15 cellular contexts compared by ENCODE assay signal in the genomic region with DNA sequence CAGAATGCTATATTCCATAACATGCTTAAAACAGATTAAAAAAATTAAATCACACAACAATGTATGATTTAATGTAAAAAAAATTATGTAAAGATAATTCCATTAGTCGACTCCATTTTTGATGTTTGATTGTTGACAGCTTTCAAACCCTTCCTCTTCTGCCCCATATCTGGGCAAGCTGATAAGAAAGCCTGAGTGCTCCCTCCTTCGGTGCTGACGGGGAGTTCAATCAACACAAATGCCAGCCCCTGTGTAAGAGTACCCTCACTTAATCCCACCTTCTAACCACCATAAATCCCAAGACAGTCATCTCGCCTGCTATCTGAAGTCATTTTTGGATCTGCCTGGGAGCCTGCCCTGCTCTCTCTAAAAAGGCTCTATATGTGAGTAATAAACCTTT. TPM values are rescaled to one million over a fixed set of nuclear protein-coding genes. Genes with fewer than 3 reads are reported as not detected.
DNase-seq lines count a peak whose midpoint lies in the region; ATAC-seq, FAIRE-seq and TF ChIP-seq lines count a peak whose summit lies in the region.
"Had no signal": no experiment of that assay in that cellular context is flagged by ENCODE, and none has a peak within 500 bp of the region (broad histone marks: within the 10 kb centered on the region; RNA-seq: fewer than 3 reads in every experiment).

No MANE protein-coding gene starts in this region.

- H4K20me1 ChIP-seq in K562 (replicated peaks; ENCODE audit: control insufficient read depth, insufficient read depth, low read length), result no peaks in the 10 kb centered on the region

- H3K9me3 ChIP-seq in T-helper 17 cell (ENCODE audit: control insufficient read depth, low read length, poor library complexity, severe bottlenecking), result no peaks in the 10 kb centered on the region
- no peaks in the 10 kb centered on the region for H3K9me3 ChIP-seq in K562 (replicated peaks; ENCODE audit: control insufficient read depth, insufficient read depth, low read depth, low read length)
- no peaks in the 10 kb centered on the region for H3K9me3 ChIP-seq in ovary

- peak overlapping the region; percentile 67 for H3K27ac Mint-ChIP-seq in activated T-cell treated with anti-CD3 and anti-CD28 coated beads, Interleukin-2, amount 50 U/mL, for 72 hours
- H3K27ac Mint-ChIP-seq in T-helper 17 cell, result peak overlapping the region; percentile 19
- peak overlapping the region; percentile 56 for H3K27ac Mint-ChIP-seq in stimulated activated effector memory CD8-positive, alpha-beta T cell treated with anti-CD3 and anti-CD28 coated beads, Interleukin-12 subunit alpha, Interleukin-12 subunit beta, amount 100 ng/mL, for 72 hours

- TF ChIP-seq RAD21 in K562 (CRISPR knock-in tag; conservative IDR thresholded peaks at IDR 0.05 in 1 of 2, IDR thresholded peaks at IDR 0.05 in 1 of 2), result peak; percentile 12 to 40; a peak in 2 of 4 replicates

- H3K27me3 Mint-ChIP-seq in activated T-cell treated with anti-CD3 and anti-CD28 coated beads, Interleukin-2, amount 50 U/mL, for 72 hours (ENCODE audit: low read depth), result no peaks in the 10 kb centered on the region
- H3K27me3 Mint-ChIP-seq in T-helper 17 cell, result no peaks in the 10 kb centered on the region
- H3K27me3 Mint-ChIP-seq: CD8-positive, alpha-beta memory T cell had no signal

- H3K27me3 ChIP-seq in K562 (ENCODE audit: control insufficient read depth in 2 of 2, insufficient read depth in 2 of 2, low read length in 2 of 2) (no peaks in the 10 kb centered on the region), ovary (no peaks in the 10 kb centered on the region)

- H3K4me1 ChIP-seq in K562 (replicated peaks in 1 of 2; ENCODE audit: control insufficient read depth in 2 of 2, insufficient read depth in 2 of 2, low read length in 2 of 2) (peaks cover 0 to 3% of the 10 kb centered on the region in 2 experiments; a peak in 3 of 5 replicates), ovary (ENCODE audit: insufficient read depth) (no peaks in the 10 kb centered on the region)

- H3K4me2 ChIP-seq in K562 (ENCODE audit: insufficient read depth, low read length), result no peak overlapping the region

- TF ChIP-seq CTCF in K562 (IDR thresholded peaks at IDR 0.05 in 2 of 3, conservative IDR thresholded peaks at IDR 0.05 in 1 of 3; ENCODE audit: insufficient read depth in 2 of 3, low read depth in 1 of 3, low read length in 3 of 3) (peak; percentile 18 to 55 (median 25); a peak in 3 of 6 replicates), ovary (IDR thresholded peaks at IDR 0.05) (no peak)

- H3K4me1 Mint-ChIP-seq in activated T-cell treated with anti-CD3 and anti-CD28 coated beads, Interleukin-2, amount 50 U/mL, for 72 hours (ENCODE audit: low read depth), result no peaks in the 10 kb centered on the region
- peaks cover 3% of the 10 kb centered on the region for H3K4me1 Mint-ChIP-seq in T-helper 17 cell
- no peaks in the 10 kb centered on the region for H3K4me1 Mint-ChIP-seq in stimulated activated effector memory CD8-positive, alpha-beta T cell treated with anti-CD3 and anti-CD28 coated beads, Interleukin-12 subunit alpha, Interleukin-12 subunit beta, amount 100 ng/mL, for 72 hours
- H3K4me1 Mint-ChIP-seq: CD14-positive monocyte had no signal

- H3K36me3 ChIP-seq in K562 (ENCODE audit: control insufficient read depth, insufficient read depth, low read length) (peaks cover 14% of the 10 kb centered on the region; the same call in 2 of the 3 replicates), ovary (no peaks in the 10 kb centered on the region)

- H3K9me1 ChIP-seq in K562 (ENCODE audit: control insufficient read depth, insufficient read depth, low read length), result no peaks in the 10 kb centered on the region

- intact Hi-C loops in K562 (cut with micrococcal nuclease) (no loop called here), ovary (cut with DNase I) (no loop called here)

- CTCF ChIA-PET in K562 (lab: Yijun Ruan, JAX; ENCODE audit: low intra/inter-chr PET ratio), result no interaction called here

- 9% methylated on average over 4 of the region's 4 CpGs for WGBS in K562 (ENCODE audit: insufficient coverage, low coverage, missing lambda C conversion rate)
- 81 to 87% (median 86%) methylated on average over 4 of the region's 4 CpGs for WGBS in ovary, 3 donors

- H3K36me3 Mint-ChIP-seq in activated T-cell treated with anti-CD3 and anti-CD28 coated beads, Interleukin-2, amount 50 U/mL, for 72 hours (ENCODE audit: insufficient read depth in 2 of 2), result peaks cover 3 to 6% of the 10 kb centered on the region in 2 donors
- H3K36me3 Mint-ChIP-seq in T-helper 17 cell (ENCODE audit: low read depth), result peaks cover 2% of the 10 kb centered on the region
- H3K36me3 Mint-ChIP-seq in stimulated activated effector memory CD8-positive, alpha-beta T cell treated with anti-CD3 and anti-CD28 coated beads, Interleukin-12 subunit alpha, Interleukin-12 subunit beta, amount 100 ng/mL, for 72 hours, result peaks cover 58% of the 10 kb centered on the region

- H3K9me3 Mint-ChIP-seq in activated T-cell treated with anti-CD3 and anti-CD28 coated beads, Interleukin-2, amount 50 U/mL, for 72 hours, result no peaks in the 10 kb centered on the region
- no peaks in the 10 kb centered on the region for H3K9me3 Mint-ChIP-seq in stimulated activated effector memory CD8-positive, alpha-beta T cell treated with anti-CD3 and anti-CD28 coated beads, Interleukin-12 subunit alpha, Interleukin-12 subunit beta, amount 100 ng/mL, for 72 hours
- H3K9me3 Mint-ChIP-seq: CD14-positive monocyte; CD8-positive, alpha-beta memory T cell had no signal

- H3K27ac ChIP-seq in K562 (ENCODE audit: extremely low read depth, low read depth, low read length) (no peak overlapping the region), ovary (no peak overlapping the region)
- H3K27ac ChIP-seq: 22Rv1 had no signal

- no peak overlapping the region for H3K4me3 Mint-ChIP-seq in activated T-cell treated with anti-CD3 and anti-CD28 coated beads, Interleukin-2, amount 50 U/mL, for 72 hours
- H3K4me3 Mint-ChIP-seq in T-helper 17 cell, result no peak overlapping the region
- H3K4me3 Mint-ChIP-seq in stimulated activated effector memory CD8-positive, alpha-beta T cell treated with anti-CD3 and anti-CD28 coated beads, Interleukin-12 subunit alpha, Interleukin-12 subunit beta, amount 100 ng/mL, for 72 hours, result no peak overlapping the region
- H3K4me3 Mint-ChIP-seq: CD14-positive monocyte; CD8-positive, alpha-beta memory T cell had no signal

- no peak for ATAC-seq in activated T-cell treated with anti-CD3 and anti-CD28 coated beads, Interleukin-2, amount 50 U/mL, for 72 hours (replicated peaks in 1 of 2)
- no peak for ATAC-seq in T-helper 17 cell
- peak; percentile 75 for ATAC-seq in K562
- ATAC-seq in stimulated activated effector memory CD8-positive, alpha-beta T cell treated with anti-CD3 and anti-CD28 coated beads, Interleukin-12 subunit alpha, Interleukin-12 subunit beta, amount 100 ng/mL, for 72 hours, result no peak
- ATAC-seq: HCT116 had no signal

- POLR2A ChIA-PET in K562 (lab: Yijun Ruan, JAX), result interaction anchor here (0.7 kb wide), 1 partner anchor 11 kb away, joined by 3 read pairs; no protein-coding TSS in a partner anchor

- TF ChIP-seq POLR2A in K562 (conservative IDR thresholded peaks at IDR 0.05) (no peak), ovary (IDR thresholded peaks at IDR 0.05) (no peak)

- no peak overlapping the region for H3K4me3 ChIP-seq in K562
- H3K4me3 ChIP-seq in ovary, result no peak overlapping the region

- FAIRE-seq in K562 (lab: Jason Lieb, UNC), result peak; percentile 46
- FAIRE-seq: HTR-8/SVneo had no signal

- in situ Hi-C loops in K562 (cut with MboI), result no loop called here

- BruUV-seq in K562 (replicated peaks; lab: Mats Ljungman, UMichigan), result no TSS peak

- TF ChIP-seq EP300 in K562 (IDR thresholded peaks at IDR 0.05; ENCODE audit: low read length) (no peak), ovary (IDR thresholded peaks at IDR 0.05) (no peak)

- H3K79me2 ChIP-seq in K562 (ENCODE audit: control insufficient read depth, insufficient read depth, low read length), result no peaks in the 10 kb centered on the region

- no peak for DNase-seq in activated T-cell treated with anti-CD3 and anti-CD28 coated beads, Interleukin-2, amount 50 U/mL, for 72 hours
- DNase-seq in activated T-cell treated with anti-CD3 and anti-CD28 coated beads for 4 hours, result no peak
- no peak for DNase-seq in T-helper 17 cell
- DNase-seq in K562 (ENCODE audit: extremely low read depth in 1 of 4, low spot score in 3 of 4), result peak in 2 of 4 experiments; percentile 17 to 24
- no peak for DNase-seq in stimulated activated effector memory CD8-positive, alpha-beta T cell treated with anti-CD3 and anti-CD28 coated beads, Interleukin-12 subunit alpha, Interleukin-12 subunit beta, amount 100 ng/mL, for 72 hours (ENCODE audit: low spot score in 2 of 2)
- DNase-seq in glomerular visceral epithelial cell (ENCODE audit: extremely low spot score), result no peak
- no peak for DNase-seq in stimulated activated CD4-positive, alpha-beta T cell treated with anti-CD3 and anti-CD28 coated beads, Interleukin-4, amount 100 ng/mL, for 24 hours
- DNase-seq in ovary, result no peak
- DNase-seq: CD8-positive, alpha-beta memory T cell; DMS53; GF-D8 had no signal

- H3K9ac ChIP-seq in K562 (ENCODE audit: insufficient read depth in 1 of 2, low read depth in 2 of 2, low read length in 2 of 2), result no peak overlapping the region

- no peak overlapping the region for H2AFZ ChIP-seq in K562 (ENCODE audit: low read depth, low read length)

TF ChIP-seq in K562, 482 proteins besides CTCF, POLR2A, EP300 and RAD21 (continues in another document):
- TF ChIP-seq ARID1B (IDR thresholded peaks at IDR 0.05), result peak; percentile 41; the same call in 1 of the 2 replicates

RNA-seq across cellular contexts. Expression of a gene that starts 59.8 kb away (rescaled TPM):
- total RNA-seq in activated T-cell treated with anti-CD3 and anti-CD28 coated beads, Interleukin-2, amount 50 U/mL, for 72 hours, result 10 to 100 TPM; 62.4 to 75.4 TPM
- 100 to 1,000 TPM in 1 of 2 donors, 10 to 100 TPM in 1; 93.7 to 116 TPM for total RNA-seq in T-helper 17 cell
- 178 and 218 TPM in 2 replicates for total RNA-seq in K562 (2011; cell fraction: chromatin; rRNA removed; ENCODE audit: low replicate concordance)
- total RNA-seq in K562 (2011; cell fraction: nucleolus; rRNA removed), result 134 and 138 TPM in 2 replicates
- 174 and 186 TPM in 2 replicates for total RNA-seq in K562 (2011; cell fraction: nucleoplasm; rRNA removed)
- 46.1 and 50.4 TPM in 2 replicates for total RNA-seq in K562 (2014; rRNA removed)
- 37.6 and 38.9 TPM in 2 replicates for total RNA-seq in K562 (2014; rRNA removed; fragmentation: Illumina TruSeq; extraction: Trizol)
- 46.9 and 48.8 TPM in 2 replicates for total RNA-seq in K562 (2015; rRNA removed; fragmentation: Illumina TruSeq; extraction: Trizol)
- total RNA-seq in K562 (2021), result 41.3 and 48.0 TPM in 2 replicates
- polyA plus RNA-seq in K562 (2011; rRNA removed), result 60.2 and 102 TPM in 2 replicates
- polyA plus RNA-seq in K562 (2011; cell fraction: cytosol; rRNA removed), result 75.7 and 102 TPM in 2 replicates
- 547 and 559 TPM in 2 replicates for polyA plus RNA-seq in K562 (2011; cell fraction: nucleus; rRNA removed)
- 50.4 and 55.4 TPM in 2 replicates for polyA plus RNA-seq in K562 (2012)
- polyA plus RNA-seq in K562 (2014; fragmentation: Illumina TruSeq; extraction: Trizol), result 57.1 and 79.3 TPM in 2 replicates
- 10 to 100 TPM; 19.6 to 26.3 TPM for polyA plus RNA-seq in K562 (2014; fragmentation: Nextera tagmentation; extraction: Ambion mirVana)
- 69.6 and 78.1 TPM in 2 replicates for polyA plus RNA-seq in K562 (2014; rRNA removed)
- 43.8 and 51.2 TPM in 2 replicates for polyA minus RNA-seq in K562 (2011; rRNA and poly(A)+ RNA removed)
- 19.8 and 28.5 TPM in 2 replicates for polyA minus RNA-seq in K562 (2011; cell fraction: cytosol; rRNA and poly(A)+ RNA removed)
- 33.5 and 60.8 TPM in 2 replicates for polyA minus RNA-seq in K562 (2011; cell fraction: nucleus; rRNA and poly(A)+ RNA removed)
- 100 to 1,000 TPM in 2 of 7 donors, 10 to 100 TPM in 5; 51.8 to 132 (median 62.5) TPM for total RNA-seq in ovary
- polyA plus RNA-seq in ovary, result 100 to 1,000 TPM; 114 to 119 TPM

Comparison
In these comparisons a context has a peak if more than half of its experiments do, and no peak if none do; other contexts are left out.
1. CTCF ChIP-seq: peak in K562 (3 of 3); none in ovary (0 of 3).
2. Peak in every context shown above with its lines, with median percentiles within 50 percentile points of each other: H3K27ac Mint-ChIP-seq.